14 cellular contexts compared by ENCODE assay signal in the genomic region with DNA sequence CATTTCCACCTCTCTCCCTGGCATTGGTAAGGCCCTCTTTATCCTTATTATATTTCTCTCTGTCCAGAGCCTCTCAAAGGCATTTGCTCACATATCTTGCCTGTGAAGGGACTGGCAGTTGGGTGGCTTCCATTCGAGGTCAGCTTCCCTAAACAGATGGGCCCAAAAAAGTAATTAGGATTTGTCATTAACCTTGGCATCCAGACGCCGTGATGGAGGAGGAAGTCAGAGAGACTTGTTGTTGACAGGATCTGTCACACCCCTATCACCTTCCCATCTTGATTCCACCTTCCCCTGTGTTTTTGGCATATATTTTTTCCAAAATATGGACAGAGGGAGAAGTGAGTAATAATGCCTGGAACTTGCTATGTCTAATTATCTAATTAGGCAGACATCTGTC. TPM values are rescaled to one million over a fixed set of nuclear protein-coding genes. Genes with fewer than 3 reads are reported as not detected.
DNase-seq lines count a peak whose midpoint lies in the region; ATAC-seq lines count a peak whose summit lies in the region.
"Had no signal": no experiment of that assay in that cellular context is flagged by ENCODE, and none has a peak within 500 bp of the region (broad histone marks: within the 10 kb centered on the region; RNA-seq: fewer than 3 reads in every experiment).

No MANE protein-coding gene starts in this region.

- no peak overlapping the region for H3K27ac Mint-ChIP-seq in activated CD8-positive, alpha-beta T cell treated with anti-CD3 and anti-CD28 coated beads, Interleukin-2, amount 10 ng/mL, durations not matched to agents 7 days and 5 days
- H3K27ac Mint-ChIP-seq: CD14-positive monocyte; CD8-positive, alpha-beta memory T cell had no signal

- POLR2A ChIA-PET in activated CD8-positive, alpha-beta T cell treated with anti-CD3 and anti-CD28 coated beads, Interleukin-2, amount 10 ng/mL, durations not matched to agents 7 days and 5 days (lab: Charles Lee) = no interaction called here

- DNase-seq in NCI-H524 (lab: John Stamatoyannopoulos, UW) (peak; percentile 62 to 77), NCI-H524 treated with DMSO at 0.1 percent for 48 hours (lab: John Stamatoyannopoulos, UW) (no peak), NCI-H2171 treated with DMSO at 0.1 percent for 48 hours (lab: John Stamatoyannopoulos, UW) (peak; percentile 80), cerebellar cortex (ENCODE audit: low spot score) (peak; percentile 90), DMS153 (lab: John Stamatoyannopoulos, UW) (no peak), medulla oblongata (ENCODE audit: extremely low spot score) (no peak), amniotic stem cell (lab: John Stamatoyannopoulos, UW) (no peak)
- DNase-seq in activated CD8-positive, alpha-beta T cell treated with anti-CD3 and anti-CD28 coated beads, Interleukin-2, amount 10 ng/mL, durations not matched to agents 7 days and 5 days = no peak
- DNase-seq: Caco-2; CD8-positive, alpha-beta memory T cell; DMS79; GM23248 had no signal

- no peak for ATAC-seq in activated CD8-positive, alpha-beta T cell treated with anti-CD3 and anti-CD28 coated beads, Interleukin-2, amount 10 ng/mL, durations not matched to agents 7 days and 5 days
- ATAC-seq: HCT116 had no signal

- H3K27me3 Mint-ChIP-seq in activated CD8-positive, alpha-beta T cell treated with anti-CD3 and anti-CD28 coated beads, Interleukin-2, amount 10 ng/mL, durations not matched to agents 7 days and 5 days (ENCODE audit: low read depth) = peaks cover 23% of the 10 kb centered on the region

- no peaks in the 10 kb centered on the region for H3K9me3 Mint-ChIP-seq in activated CD8-positive, alpha-beta T cell treated with anti-CD3 and anti-CD28 coated beads, Interleukin-2, amount 10 ng/mL, durations not matched to agents 7 days and 5 days (ENCODE audit: insufficient read depth)
- H3K9me3 Mint-ChIP-seq: CD14-positive monocyte had no signal

- CTCF ChIA-PET in activated CD8-positive, alpha-beta T cell treated with anti-CD3 and anti-CD28 coated beads, Interleukin-2, amount 10 ng/mL, durations not matched to agents 7 days and 5 days (lab: Charles Lee) = no interaction called here

- H3K4me1 Mint-ChIP-seq in activated CD8-positive, alpha-beta T cell treated with anti-CD3 and anti-CD28 coated beads, Interleukin-2, amount 10 ng/mL, durations not matched to agents 7 days and 5 days (ENCODE audit: low read depth) = no peaks in the 10 kb centered on the region
- H3K4me1 Mint-ChIP-seq: CD14-positive monocyte had no signal

- H3K36me3 Mint-ChIP-seq in activated CD8-positive, alpha-beta T cell treated with anti-CD3 and anti-CD28 coated beads, Interleukin-2, amount 10 ng/mL, durations not matched to agents 7 days and 5 days (ENCODE audit: low read depth) = no peaks in the 10 kb centered on the region
- H3K36me3 Mint-ChIP-seq: CD14-positive monocyte; CD8-positive, alpha-beta memory T cell had no signal

- no peak overlapping the region for H3K4me3 Mint-ChIP-seq in activated CD8-positive, alpha-beta T cell treated with anti-CD3 and anti-CD28 coated beads, Interleukin-2, amount 10 ng/mL, durations not matched to agents 7 days and 5 days
- H3K4me3 Mint-ChIP-seq: CD14-positive monocyte; CD8-positive, alpha-beta memory T cell had no signal

RNA-seq across cellular contexts. Expression of gene OAS1, which starts 54.0 kb away (rescaled TPM):
- 100 to 1,000 TPM; 143 to 146 TPM for total RNA-seq in activated CD8-positive, alpha-beta T cell treated with anti-CD3 and anti-CD28 coated beads, Interleukin-2, amount 10 ng/mL, durations not matched to agents 7 days and 5 days
- total RNA-seq: GM23248 had no signal

Comparison
In these comparisons a context has a peak if more than half of its experiments do, and no peak if none do; other contexts are left out.
1. DNase-seq: peak in NCI-H524 (2 of 2), NCI-H2171 treated with DMSO at 0.1 percent for 48 hours (single experiment) and cerebellar cortex (single experiment); none in NCI-H524 treated with DMSO at 0.1 percent for 48 hours (single experiment), activated CD8-positive, alpha-beta T cell treated with anti-CD3 and anti-CD28 coated beads, Interleukin-2, amount 10 ng/mL, durations not matched to agents 7 days and 5 days (single experiment), DMS153 (single experiment), medulla oblongata (single experiment) and amniotic stem cell (single experiment).